ENCODE assay signal across 16 cellular contexts in the genomic region with DNA sequence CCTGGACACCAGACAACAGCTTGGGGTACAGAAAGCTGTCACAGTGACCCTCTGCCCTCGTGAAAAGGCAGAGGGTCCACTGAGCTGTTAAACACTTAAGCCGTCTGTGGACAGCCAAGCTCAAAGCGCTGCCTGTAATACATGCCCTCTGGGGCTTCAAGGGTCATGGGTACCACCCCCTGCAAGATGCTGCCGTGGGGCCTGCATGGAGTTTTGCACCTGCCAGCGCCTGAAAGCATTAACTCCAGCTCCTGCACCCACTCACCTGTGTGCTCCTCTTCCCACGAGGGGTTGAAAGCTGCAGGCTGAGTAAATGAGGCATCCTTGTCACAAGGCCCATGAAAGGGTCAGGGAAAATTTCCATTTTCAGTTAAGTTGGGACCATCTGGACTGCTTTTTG.
DNase-seq lines count a peak whose midpoint lies in the region; ATAC-seq and TF ChIP-seq lines count a peak whose summit lies in the region.
"Had no signal": no experiment of that assay in that cellular context is flagged by ENCODE, and none has a peak within 500 bp of the region (broad histone marks: within the 10 kb centered on the region; RNA-seq: fewer than 3 reads in every experiment).

No MANE protein-coding gene starts in this region.

- TF ChIP-seq CTCF in neural crest cell (conservative IDR thresholded peaks at IDR 0.05) (no peak), type B pancreatic cell (conservative IDR thresholded peaks at IDR 0.05) (no peak)

- H3K9me3 Mint-ChIP-seq in neural crest cell (peaks cover 6% of the 10 kb centered on the region), type B pancreatic cell (no peaks in the 10 kb centered on the region)
- no peaks in the 10 kb centered on the region for H3K9me3 Mint-ChIP-seq in stimulated activated memory B cell treated with anti-CD40 and anti-IgM and Interleukin-4, amounts not matched to agents 10 μg/mL and 1 μg/mL and 100 μg/mL, for 72 hours
- H3K9me3 Mint-ChIP-seq: CD8-positive, alpha-beta T cell had no signal

- H3K27me3 Mint-ChIP-seq in neural crest cell (ENCODE audit: low read depth) (no peaks in the 10 kb centered on the region), type B pancreatic cell (no peaks in the 10 kb centered on the region)
- peaks cover 8% of the 10 kb centered on the region for H3K27me3 Mint-ChIP-seq in stimulated activated memory B cell treated with anti-CD40 and anti-IgM and Interleukin-4, amounts not matched to agents 10 μg/mL and 1 μg/mL and 100 μg/mL, for 72 hours
- H3K27me3 Mint-ChIP-seq: B cell had no signal

- H3K27ac Mint-ChIP-seq in neural crest cell (ENCODE audit: unreplicated experiment) (peak overlapping the region; percentile 64), type B pancreatic cell (no peak overlapping the region)
- H3K27ac Mint-ChIP-seq in stimulated activated memory B cell treated with anti-CD40 and anti-IgM and Interleukin-4, amounts not matched to agents 10 μg/mL and 1 μg/mL and 100 μg/mL, for 72 hours, result no peak overlapping the region
- H3K27ac Mint-ChIP-seq: B cell; CD8-positive, alpha-beta T cell; GM23338 had no signal

- DNase-seq in NCI-H524 (lab: John Stamatoyannopoulos, UW) (peak; percentile 33 to 78), NCI-H524 treated with DMSO at 0.1 percent for 48 hours (lab: John Stamatoyannopoulos, UW) (no peak), neural crest cell (ENCODE audit: low read depth, low spot score) (no peak), AG20443 (ENCODE audit: low spot score) (no peak), type B pancreatic cell (ENCODE audit: extremely low spot score, unreplicated experiment) (no peak)
- DNase-seq: Caco-2; CD4-positive, CD25-positive, alpha-beta regulatory T cell; CD8-positive, alpha-beta T cell; DMS53; DMS79 treated with DMSO at 0.1 percent for 48 hours; GF-D8; H9 had no signal

- peak; percentile 54 for ATAC-seq in stimulated activated memory B cell treated with anti-CD40 and anti-IgM and Interleukin-4, amounts not matched to agents 10 μg/mL and 1 μg/mL and 100 μg/mL, for 72 hours
- ATAC-seq: CD8-positive, alpha-beta T cell; GM23338; HCT116 had no signal

- H3K4me1 Mint-ChIP-seq in neural crest cell (peaks cover 11% of the 10 kb centered on the region), type B pancreatic cell (ENCODE audit: unreplicated experiment) (no peaks in the 10 kb centered on the region)
- H3K4me1 Mint-ChIP-seq in stimulated activated memory B cell treated with anti-CD40 and anti-IgM and Interleukin-4, amounts not matched to agents 10 μg/mL and 1 μg/mL and 100 μg/mL, for 72 hours, result no peaks in the 10 kb centered on the region
- H3K4me1 Mint-ChIP-seq: B cell had no signal

- H3K4me3 Mint-ChIP-seq in neural crest cell, result no peak overlapping the region
- no peak overlapping the region for H3K4me3 Mint-ChIP-seq in stimulated activated memory B cell treated with anti-CD40 and anti-IgM and Interleukin-4, amounts not matched to agents 10 μg/mL and 1 μg/mL and 100 μg/mL, for 72 hours
- H3K4me3 Mint-ChIP-seq in type B pancreatic cell, result no peak overlapping the region
- H3K4me3 Mint-ChIP-seq: B cell; CD4-positive, CD25-positive, alpha-beta regulatory T cell; CD8-positive, alpha-beta T cell; GM23338; H9 had no signal

- H3K36me3 Mint-ChIP-seq in neural crest cell (ENCODE audit: low read depth) (peaks cover 2% of the 10 kb centered on the region), type B pancreatic cell (no peaks in the 10 kb centered on the region)
- H3K36me3 Mint-ChIP-seq in stimulated activated memory B cell treated with anti-CD40 and anti-IgM and Interleukin-4, amounts not matched to agents 10 μg/mL and 1 μg/mL and 100 μg/mL, for 72 hours, result no peaks in the 10 kb centered on the region
- H3K36me3 Mint-ChIP-seq: CD4-positive, CD25-positive, alpha-beta regulatory T cell; CD8-positive, alpha-beta T cell had no signal

Comparison
In these comparisons a context has a peak if more than half of its experiments do, and no peak if none do; other contexts are left out.
1. DNase-seq: peak in NCI-H524 (2 of 2); none in NCI-H524 treated with DMSO at 0.1 percent for 48 hours (single experiment), neural crest cell (single experiment), AG20443 (single experiment) and type B pancreatic cell (single experiment).